Comparison of ENCODE assay signal across 21 cellular contexts in genomic region chr4:176969011-176969410, GRCh38.
DNase-seq lines count a peak whose midpoint lies in the region; ATAC-seq, FAIRE-seq and TF ChIP-seq lines count a peak whose summit lies in the region.
"Had no signal": no experiment of that assay in that cellular context is flagged by ENCODE, and none has a peak within 500 bp of the region (broad histone marks: within the 10 kb centered on the region; RNA-seq: fewer than 3 reads in every experiment).

No MANE protein-coding gene starts in this region.

- TF ChIP-seq CTCF in IMR-90 (conservative IDR thresholded peaks at IDR 0.05; ENCODE audit: low read depth, low read length): no peak
- no peak for TF ChIP-seq CTCF in kidney (IDR thresholded peaks at IDR 0.05; ENCODE audit: borderline replicate concordance, extremely low read depth, insufficient read depth)

- intact Hi-C loops in activated CD4-positive, alpha-beta T cell treated with anti-CD3 and anti-CD28 coated beads, Interleukin-2, amount 10 ng/mL, durations not matched to agents 24 days and 14 days (cut with micrococcal nuclease): no loop called here
- intact Hi-C loops in IMR-90 (cut with micrococcal nuclease): no loop called here
- intact Hi-C loops in kidney (cut with DNase I): no loop called here

- FAIRE-seq in kidney (lab: Jason Lieb, UNC): peak; percentile 63
- FAIRE-seq: GM12891, GM18507 had no signal

- H4K8ac ChIP-seq in IMR-90 (ENCODE audit: low read depth in 2 of 2, low read length in 2 of 2): no peak overlapping the region

- no peak overlapping the region for H3K18ac ChIP-seq in IMR-90 (ENCODE audit: low read depth, low read length)

- no peak overlapping the region for H2AK9ac ChIP-seq in IMR-90 (replicated peaks; ENCODE audit: low read depth, low read length, poor library complexity)

- H3K4me2 ChIP-seq in IMR-90 (ENCODE audit: low read depth, low read length): no peak overlapping the region

- no TSS peak for BruUV-seq in IMR-90 (replicated peaks; lab: Mats Ljungman, UMichigan)

- POLR2A ChIA-PET in IMR-90 (lab: Charles Lee; ENCODE audit: unreplicated experiment): no interaction called here

- H3K36me3 ChIP-seq in ACC112 (ENCODE audit: insufficient read depth, low read length): no peaks in the 10 kb centered on the region
- H3K36me3 ChIP-seq in IMR-90 (ENCODE audit: control insufficient read depth, insufficient read depth, low read length): no peaks in the 10 kb centered on the region
- no peaks in the 10 kb centered on the region for H3K36me3 ChIP-seq in kidney (ENCODE audit: control insufficient read depth in 1 of 2, insufficient read depth in 2 of 2, low read length in 2 of 2)
- no peaks in the 10 kb centered on the region for H3K36me3 ChIP-seq in effector memory CD4-positive, alpha-beta T cell (ENCODE audit: control insufficient read depth, insufficient read depth, low read length)

- H3K4me3 ChIP-seq in ACC112 (ENCODE audit: low read depth, low read length) (no peak overlapping the region), IMR-90 (ENCODE audit: insufficient read depth, low read depth, low read length) (no peak overlapping the region), kidney (ENCODE audit: low read length in 2 of 2) (no peak overlapping the region)
- H3K4me3 ChIP-seq in effector memory CD4-positive, alpha-beta T cell (ENCODE audit: insufficient read depth, low read depth, low read length, poor library complexity, severe bottlenecking): no peak overlapping the region

- WGBS in IMR-90 (ENCODE audit: extremely low coverage in 2 of 2, insufficient read length in 1 of 2), 2 experiments: no CpG with 5 or more reads among the region's 2 CpGs

- TF ChIP-seq RAD21 in IMR-90 (IDR thresholded peaks at IDR 0.05; ENCODE audit: low read length): no peak

- H4K91ac ChIP-seq in IMR-90 (ENCODE audit: insufficient read depth, low read depth, low read length): no peak overlapping the region

- H4K5ac ChIP-seq in IMR-90 (ENCODE audit: low read depth, low read length): no peak overlapping the region

- H3K9me1 ChIP-seq in IMR-90 (ENCODE audit: insufficient read depth, low read length): no peaks in the 10 kb centered on the region

- no peak overlapping the region for H3K27ac ChIP-seq in ACC112 (ENCODE audit: low read depth, low read length)
- H3K27ac ChIP-seq in IMR-90 (ENCODE audit: insufficient read depth, low read length): no peak overlapping the region
- H3K27ac ChIP-seq in kidney (ENCODE audit: low read depth in 2 of 2, low read length in 2 of 2): no peak overlapping the region
- H3K27ac ChIP-seq in effector memory CD4-positive, alpha-beta T cell (ENCODE audit: insufficient read depth, low read length, poor library complexity, severe bottlenecking): no peak overlapping the region
- H3K27ac ChIP-seq: 22Rv1 had no signal

- no peak for TF ChIP-seq POLR2A in IMR-90 (IDR thresholded peaks at IDR 0.05; ENCODE audit: low read depth, low read length)

- no peak overlapping the region for H3K56ac ChIP-seq in IMR-90 (ENCODE audit: extremely low read depth, insufficient read depth, low read length)

- H3K36me3 Mint-ChIP-seq in activated CD4-positive, alpha-beta T cell treated with anti-CD3 and anti-CD28 coated beads, Interleukin-2, amount 10 ng/mL, durations not matched to agents 24 days and 14 days (ENCODE audit: low read depth): no peaks in the 10 kb centered on the region
- H3K36me3 Mint-ChIP-seq: CD4-positive, alpha-beta memory T cell had no signal

- H3K27ac Mint-ChIP-seq in activated CD4-positive, alpha-beta T cell treated with anti-CD3 and anti-CD28 coated beads, Interleukin-2, amount 10 ng/mL, durations not matched to agents 24 days and 14 days: peak overlapping the region; percentile 10
- H3K27ac Mint-ChIP-seq: H9 had no signal

- H3K4me1 Mint-ChIP-seq in activated CD4-positive, alpha-beta T cell treated with anti-CD3 and anti-CD28 coated beads, Interleukin-2, amount 10 ng/mL, durations not matched to agents 24 days and 14 days: no peaks in the 10 kb centered on the region
- H3K4me1 Mint-ChIP-seq: CD4-positive, alpha-beta memory T cell had no signal

- H3K79me1 ChIP-seq in IMR-90 (ENCODE audit: low read depth in 1 of 2, low read length in 2 of 2): no peaks in the 10 kb centered on the region

- no peaks in the 10 kb centered on the region for H3K27me3 ChIP-seq in ACC112 (ENCODE audit: insufficient read depth, low read length)
- no peaks in the 10 kb centered on the region for H3K27me3 ChIP-seq in IMR-90 (ENCODE audit: control insufficient read depth, insufficient read depth, low read length)
- no peaks in the 10 kb centered on the region for H3K27me3 ChIP-seq in effector memory CD4-positive, alpha-beta T cell (replicated peaks; ENCODE audit: control insufficient read depth, insufficient read depth, low read length, poor library complexity, severe bottlenecking)

- H3K9ac ChIP-seq in IMR-90 (ENCODE audit: low read depth, low read length) (no peak overlapping the region), kidney (ENCODE audit: low read length in 2 of 2) (no peak overlapping the region)

- no peak overlapping the region for H3K23ac ChIP-seq in IMR-90 (ENCODE audit: low read depth, low read length)

- no peak overlapping the region for H3K4ac ChIP-seq in IMR-90 (ENCODE audit: low read depth, low read length)

- no peak overlapping the region for H2AK5ac ChIP-seq in IMR-90 (ENCODE audit: low read depth, low read length)

- no peak overlapping the region for H2BK20ac ChIP-seq in IMR-90 (ENCODE audit: low read depth, low read length)

- no peaks in the 10 kb centered on the region for H3K79me2 ChIP-seq in ACC112 (ENCODE audit: control insufficient read depth, insufficient read depth, low read length, unreplicated experiment)

- H2AFZ ChIP-seq in ACC112 (ENCODE audit: low read length, unreplicated experiment) (peak overlapping the region; percentile 17), IMR-90 (replicated peaks; ENCODE audit: low read length, poor library complexity) (no peak overlapping the region)

- H2BK15ac ChIP-seq in IMR-90 (ENCODE audit: low read depth, low read length): no peak overlapping the region

- H3K14ac ChIP-seq in IMR-90 (replicated peaks; ENCODE audit: low read depth, low read length): no peak overlapping the region

- CTCF ChIA-PET in IMR-90 (lab: Yijun Ruan, JAX): no interaction called here

- no peaks in the 10 kb centered on the region for H3K9me3 Mint-ChIP-seq in activated CD4-positive, alpha-beta T cell treated with anti-CD3 and anti-CD28 coated beads, Interleukin-2, amount 10 ng/mL, durations not matched to agents 24 days and 14 days
- H3K9me3 Mint-ChIP-seq: H9 had no signal

- DNase-seq in activated CD4-positive, alpha-beta T cell treated with anti-CD3 and anti-CD28 coated beads, Interleukin-2, amount 10 ng/mL, durations not matched to agents 24 days and 14 days: no peak
- DNase-seq in activated CD4-positive, alpha-beta T cell treated with anti-CD3 and anti-CD28 coated beads for 4 hours: no peak
- DNase-seq in IMR-90: no peak
- no peak for DNase-seq in kidney
- DNase-seq in effector memory CD4-positive, alpha-beta T cell: no peak
- no peak for DNase-seq in ACHN
- DNase-seq: AML-193; C1 segment of cervical spinal cord; Calu3; CD4-positive, alpha-beta memory T cell; COR-L47; DMS53; DMS79 treated with DMSO at 0.1 percent for 48 hours; GF-D8; H9 had no signal

- H3K4me3 Mint-ChIP-seq in activated CD4-positive, alpha-beta T cell treated with anti-CD3 and anti-CD28 coated beads, Interleukin-2, amount 10 ng/mL, durations not matched to agents 24 days and 14 days: no peak overlapping the region
- H3K4me3 Mint-ChIP-seq: CD4-positive, alpha-beta memory T cell; H9 had no signal

- H3K4me1 ChIP-seq in ACC112 (ENCODE audit: control insufficient read depth, insufficient read depth, low read length, unreplicated experiment) (no peaks in the 10 kb centered on the region), IMR-90 (ENCODE audit: control insufficient read depth, insufficient read depth, low read length) (no peaks in the 10 kb centered on the region), kidney (ENCODE audit: control insufficient read depth in 1 of 2, insufficient read depth in 1 of 2, low read depth in 1 of 2, low read length in 2 of 2) (no peaks in the 10 kb centered on the region)
- H3K4me1 ChIP-seq in effector memory CD4-positive, alpha-beta T cell (ENCODE audit: control insufficient read depth, insufficient read depth, low read length, poor library complexity, severe bottlenecking): no peaks in the 10 kb centered on the region

- H2BK120ac ChIP-seq in IMR-90 (ENCODE audit: low read depth, low read length): no peak overlapping the region

- no peaks in the 10 kb centered on the region for H4K20me1 ChIP-seq in IMR-90 (ENCODE audit: insufficient read depth, low read length)

- H2BK5ac ChIP-seq in IMR-90 (ENCODE audit: low read depth, low read length, poor library complexity, severe bottlenecking): no peak overlapping the region

- dilution Hi-C loops in IMR-90 (cut with HindIII; ENCODE audit: low sequenced_read_pairs, unreplicated experiment): no loop called here

- ATAC-seq in IMR-90 (ENCODE audit: low read depth) (no peak), HG03565 (IDR thresholded peaks at IDR 0.05; ENCODE audit: unreplicated experiment) (no peak)
- ATAC-seq: HCT116 had no signal

- H3K27me3 Mint-ChIP-seq in activated CD4-positive, alpha-beta T cell treated with anti-CD3 and anti-CD28 coated beads, Interleukin-2, amount 10 ng/mL, durations not matched to agents 24 days and 14 days: no peaks in the 10 kb centered on the region

- in situ Hi-C loops in IMR-90 (cut with MboI; ENCODE audit: low sequenced_read_pairs) (no loop called here), ACHN (cut with HindIII; ENCODE audit: low pct_ligation_motif_present, low pct_unique_long_range_greater_than_20kb, low sequenced_read_pairs) (no loop called here)

- H3K9me3 ChIP-seq in IMR-90 (ENCODE audit: control insufficient read depth, insufficient read depth, low read length) (no peaks in the 10 kb centered on the region), kidney (ENCODE audit: control insufficient read depth in 1 of 2, low read length in 2 of 2) (peaks cover 0 to 2% of the 10 kb centered on the region in 2 donors)
- H3K9me3 ChIP-seq in effector memory CD4-positive, alpha-beta T cell (ENCODE audit: control insufficient read depth, low read length): no peaks in the 10 kb centered on the region

TF ChIP-seq in IMR-90, 13 proteins besides CTCF, POLR2A, EP300 and RAD21:
- TF ChIP-seq, protein P1, sequence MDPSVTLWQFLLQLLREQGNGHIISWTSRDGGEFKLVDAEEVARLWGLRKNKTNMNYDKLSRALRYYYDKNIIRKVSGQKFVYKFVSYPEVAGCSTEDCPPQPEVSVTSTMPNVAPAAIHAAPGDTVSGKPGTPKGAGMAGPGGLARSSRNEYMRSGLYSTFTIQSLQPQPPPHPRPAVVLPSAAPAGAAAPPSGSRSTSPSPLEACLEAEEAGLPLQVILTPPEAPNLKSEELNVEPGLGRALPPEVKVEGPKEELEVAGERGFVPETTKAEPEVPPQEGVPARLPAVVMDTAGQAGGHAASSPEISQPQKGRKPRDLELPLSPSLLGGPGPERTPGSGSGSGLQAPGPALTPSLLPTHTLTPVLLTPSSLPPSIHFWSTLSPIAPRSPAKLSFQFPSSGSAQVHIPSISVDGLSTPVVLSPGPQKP (IDR thresholded peaks at IDR 0.05; ENCODE audit: borderline replicate concordance, low read depth, low read length): no peak
- peak; percentile 91 for TF ChIP-seq MAFK (IDR thresholded peaks at IDR 0.05; ENCODE audit: low read depth, low read length)
TF ChIP-seq in IMR-90: peak in this region for 1.
